Comparison of ENCODE assay signal across 13 cellular contexts in the genomic region with DNA sequence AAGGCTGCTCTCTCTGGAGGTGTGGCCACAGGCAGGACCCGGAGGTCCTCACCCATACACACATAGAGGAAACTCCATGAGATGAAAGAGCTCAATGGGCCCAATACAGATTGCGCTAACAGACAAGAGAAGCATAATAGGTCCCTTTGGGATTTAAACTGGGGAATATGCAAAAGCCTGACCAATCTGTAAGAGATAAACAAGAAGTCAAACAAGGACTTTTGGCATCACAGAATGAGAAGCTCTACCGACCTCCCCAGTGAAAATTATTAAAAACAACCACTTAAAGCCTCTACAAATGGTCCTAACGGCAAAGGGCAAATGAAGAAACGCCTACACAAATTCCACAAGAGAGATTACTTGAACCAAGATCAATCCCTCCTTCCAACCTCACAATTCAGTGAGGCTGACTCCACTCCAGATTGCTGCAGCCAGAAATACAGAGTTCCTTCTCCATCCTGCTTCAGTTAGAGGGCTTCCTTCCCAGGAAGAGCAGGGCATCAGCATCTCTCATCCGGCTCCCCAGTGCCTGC. TPM values are rescaled to one million over a fixed set of nuclear protein-coding genes. Genes with fewer than 3 reads are reported as not detected.
DNase-seq lines count a peak whose midpoint lies in the region; ATAC-seq and TF ChIP-seq lines count a peak whose summit lies in the region.
"Had no signal": no experiment of that assay in that cellular context is flagged by ENCODE, and none has a peak within 500 bp of the region (broad histone marks: within the 10 kb centered on the region; RNA-seq: fewer than 3 reads in every experiment).

No MANE protein-coding gene starts in this region.

- DNase-seq in central memory CD8-positive, alpha-beta T cell (ENCODE audit: low spot score in 2 of 2) = no peak
- DNase-seq in left lung (no peak), foreskin melanocyte (no peak), T-cell (no peak), NCI-H2196 (lab: John Stamatoyannopoulos, UW; ENCODE audit: unreplicated experiment) (no peak)
- no peak for DNase-seq in stimulated activated naive B cell treated with anti-CD40 and anti-IgM and Interleukin-4, amounts not matched to agents 10 μg/mL and 1 μg/mL and 100 μg/mL, for 72 hours
- DNase-seq: DND-41, kidney glomerular epithelial cell, NCI-H1105, small intestine, T-helper 1 cell had no signal

- H3K4me3 Mint-ChIP-seq in IgD-negative memory B cell (peak overlapping the region in 3 of 4 donors; percentile 49 to 68 (median 66)), T-cell (no peak overlapping the region)
- no peak overlapping the region for H3K4me3 Mint-ChIP-seq in central memory CD8-positive, alpha-beta T cell
- no peak overlapping the region for H3K4me3 Mint-ChIP-seq in stimulated activated naive B cell treated with anti-CD40 and anti-IgM and Interleukin-4, amounts not matched to agents 10 μg/mL and 1 μg/mL and 100 μg/mL, for 72 hours

- H3K9me3 Mint-ChIP-seq in IgD-negative memory B cell (no peaks in the 10 kb centered on the region), T-cell (no peaks in the 10 kb centered on the region)
- H3K9me3 Mint-ChIP-seq in central memory CD8-positive, alpha-beta T cell = no peaks in the 10 kb centered on the region
- H3K9me3 Mint-ChIP-seq in stimulated activated naive B cell treated with anti-CD40 and anti-IgM and Interleukin-4, amounts not matched to agents 10 μg/mL and 1 μg/mL and 100 μg/mL, for 72 hours = no peaks in the 10 kb centered on the region

- no peaks in the 10 kb centered on the region for H3K9me3 ChIP-seq in left lung

- H3K36me3 ChIP-seq in left lung = peaks cover 0 to 53% of the 10 kb centered on the region in 2 donors

- intact Hi-C loops in left lung (cut with DNase I) = no loop called here

- H3K27ac Mint-ChIP-seq in IgD-negative memory B cell (peak overlapping the region; percentile 46 to 70 (median 52)), T-cell (peak overlapping the region in 1 of 2 donors; percentile 16)
- H3K27ac Mint-ChIP-seq in central memory CD8-positive, alpha-beta T cell (ENCODE audit: low read depth) = peak overlapping the region; percentile 62
- H3K27ac Mint-ChIP-seq in stimulated activated naive B cell treated with anti-CD40 and anti-IgM and Interleukin-4, amounts not matched to agents 10 μg/mL and 1 μg/mL and 100 μg/mL, for 72 hours = peak overlapping the region; percentile 69

- no peak for ATAC-seq in central memory CD8-positive, alpha-beta T cell (replicated peaks; ENCODE audit: extremely low read depth, poor library complexity, severe bottlenecking)
- ATAC-seq in left lung = peak; percentile 34
- ATAC-seq in stimulated activated naive B cell treated with anti-CD40 and anti-IgM and Interleukin-4, amounts not matched to agents 10 μg/mL and 1 μg/mL and 100 μg/mL, for 72 hours (replicated peaks) = no peak
- no peak for ATAC-seq in T-cell (replicated peaks in 1 of 4)
- no peak for ATAC-seq in HG02623 (IDR thresholded peaks at IDR 0.05; ENCODE audit: unreplicated experiment)

- CTCF ChIA-PET in T-cell (lab: Charles Lee) = interaction anchor here in 1 of 2 donors (0.6 kb wide), 1 partner anchor 206 kb away, joined by 3 read pairs; no protein-coding TSS in a partner anchor

- H3K27me3 Mint-ChIP-seq in IgD-negative memory B cell (no peaks in the 10 kb centered on the region), T-cell (no peaks in the 10 kb centered on the region)
- H3K27me3 Mint-ChIP-seq in central memory CD8-positive, alpha-beta T cell = no peaks in the 10 kb centered on the region
- no peaks in the 10 kb centered on the region for H3K27me3 Mint-ChIP-seq in stimulated activated naive B cell treated with anti-CD40 and anti-IgM and Interleukin-4, amounts not matched to agents 10 μg/mL and 1 μg/mL and 100 μg/mL, for 72 hours

- H3K27ac ChIP-seq in left lung = peak overlapping the region; percentile 62 to 73

- H3K4me1 Mint-ChIP-seq in IgD-negative memory B cell (peaks cover 40 to 46% (median 41%) of the 10 kb centered on the region in 3 donors), T-cell (peaks cover 82 to 91% (median 88%) of the 10 kb centered on the region in 3 donors)
- peaks cover 67% of the 10 kb centered on the region for H3K4me1 Mint-ChIP-seq in central memory CD8-positive, alpha-beta T cell
- peaks cover 33 to 74% of the 10 kb centered on the region in 2 donors for H3K4me1 Mint-ChIP-seq in stimulated activated naive B cell treated with anti-CD40 and anti-IgM and Interleukin-4, amounts not matched to agents 10 μg/mL and 1 μg/mL and 100 μg/mL, for 72 hours

- H3K36me3 Mint-ChIP-seq in IgD-negative memory B cell = peaks cover 15% of the 10 kb centered on the region
- peaks cover 36% of the 10 kb centered on the region for H3K36me3 Mint-ChIP-seq in central memory CD8-positive, alpha-beta T cell (ENCODE audit: insufficient read depth)
- peaks cover 43 to 60% of the 10 kb centered on the region in 2 donors for H3K36me3 Mint-ChIP-seq in stimulated activated naive B cell treated with anti-CD40 and anti-IgM and Interleukin-4, amounts not matched to agents 10 μg/mL and 1 μg/mL and 100 μg/mL, for 72 hours
- H3K36me3 Mint-ChIP-seq in T-cell = peaks cover 48% of the 10 kb centered on the region

- POLR2A ChIA-PET in T-cell (lab: Charles Lee) = interaction anchor here in 1 of 2 donors (0.6 kb wide), 1 partner anchor 584 kb away, joined by 10 read pairs; no protein-coding TSS in a partner anchor

- TF ChIP-seq CTCF in left lung (IDR thresholded peaks at IDR 0.05) = no peak

- H3K4me1 ChIP-seq in left lung = peaks cover 14 to 56% of the 10 kb centered on the region in 2 donors

- no peaks in the 10 kb centered on the region for H3K27me3 ChIP-seq in left lung

- no peak overlapping the region for H3K4me3 ChIP-seq in left lung

RNA-seq across cellular contexts. Expression of a gene that starts 10.8 kb away (rescaled TPM):
- polyA plus RNA-seq in IgD-negative memory B cell = 30.0 TPM
- total RNA-seq in left lung = 10 to 100 TPM; 37.2 to 37.5 TPM
- 10 to 100 TPM; 20.8 to 47.1 (median 42.6) TPM for total RNA-seq in T-cell

RNA-seq across cellular contexts. Expression of a gene that starts 20.0 kb away (rescaled TPM):
- polyA plus RNA-seq in IgD-negative memory B cell = 1.1 TPM
- total RNA-seq in left lung = 1 to 10 TPM in 1 of 2 donors, under 1 TPM in 1; 0.61 to 2.4 TPM
- under 1 TPM in 4 of 5 donors, not detected in 1; 0.13 to 0.96 (median 0.28) TPM for total RNA-seq in T-cell

Comparison
In these comparisons a context has a peak if more than half of its experiments do, and no peak if none do; other contexts are left out.
1. H3K4me3 Mint-ChIP-seq: peak in IgD-negative memory B cell (3 of 4); none in central memory CD8-positive, alpha-beta T cell (single experiment), stimulated activated naive B cell treated with anti-CD40 and anti-IgM and Interleukin-4, amounts not matched to agents 10 μg/mL and 1 μg/mL and 100 μg/mL, for 72 hours (0 of 2) and T-cell (0 of 3).